ENCODE assay signal across 2 cellular contexts in the genomic region with DNA sequence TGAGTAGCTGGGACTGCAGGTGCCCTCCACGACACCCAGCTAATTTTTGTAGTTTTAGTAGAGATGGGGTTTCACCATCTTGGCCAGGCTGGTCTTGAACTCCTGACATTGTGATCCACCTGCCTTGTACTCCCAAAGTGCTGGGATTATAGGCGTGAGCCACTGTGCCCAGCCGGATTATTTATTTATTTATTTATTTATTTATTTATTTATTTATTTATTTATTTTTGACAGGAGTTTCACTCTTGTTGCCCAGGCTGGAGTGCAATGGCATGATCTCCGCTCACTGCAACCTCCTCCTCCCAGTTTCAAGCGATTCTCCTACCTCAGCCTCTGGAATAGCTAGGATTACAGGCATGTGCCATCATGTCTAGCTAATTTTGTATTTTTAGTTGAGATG.
DNase-seq lines count a peak whose midpoint lies in the region; ATAC-seq, FAIRE-seq and TF ChIP-seq lines count a peak whose summit lies in the region.
"Not testable (repeated sequence)": the region's sequence is repeated elsewhere in the genome, so short reads cannot be mapped to it uniquely, and the experiment has no call there.

No MANE protein-coding gene starts in this region.

- not testable (repeated sequence) for H3K4me3 ChIP-seq in A549; HEK293 (ENCODE audit: low read depth, low read length)

- DNase-seq in A549 (ENCODE audit: low read depth in 1 of 2, low spot score in 1 of 2), result not testable (repeated sequence)

- WGBS in A549 (ENCODE audit: missing lambda C conversion rate), result 40% methylated on average over 5 of the region's 5 CpGs

- not testable (repeated sequence) for H3K4me2 ChIP-seq in A549

- not testable (repeated sequence) for H3K27ac ChIP-seq in A549; HEK293 (ENCODE audit: extremely low read depth, low read depth, low read length)

- not testable (repeated sequence) for TF ChIP-seq RAD21 in A549 (conservative IDR thresholded peaks at IDR 0.05 in 1 of 2, IDR thresholded peaks at IDR 0.05 in 1 of 2)

- CTCF ChIA-PET in A549 (lab: Yijun Ruan, JAX), result interaction anchor here (0.6 kb wide), 1 partner anchor 1250 kb away, joined by 4 read pairs; no protein-coding TSS in a partner anchor
- CTCF ChIA-PET in HEK293 (lab: Yijun Ruan, JAX), result interaction anchor here (0.7 kb wide), 1 partner anchor 19 kb away, joined by 3 read pairs; no protein-coding TSS in a partner anchor

- POLR2A ChIA-PET in A549 (lab: Yijun Ruan, JAX); HEK293 (lab: Yijun Ruan, JAX): not testable (repeated sequence)

- not testable (repeated sequence) for TF ChIP-seq POLR2A in A549 (IDR thresholded peaks at IDR 0.05; ENCODE audit: low read length)

- not testable (repeated sequence) for H3K36me3 ChIP-seq in HEK293 (ENCODE audit: control insufficient read depth in 2 of 2, insufficient read depth in 1 of 2, low read length in 2 of 2)

- FAIRE-seq in A549 (lab: Jason Lieb, UNC), result not testable (repeated sequence)

- H3K9me3 ChIP-seq in A549; HEK293 (ENCODE audit: control insufficient read depth, insufficient read depth, low read depth, low read length): not testable (repeated sequence)

- TF ChIP-seq EP300 in A549 (IDR thresholded peaks at IDR 0.05), result not testable (repeated sequence)

- not testable (repeated sequence) for ATAC-seq in A549

- not testable (repeated sequence) for TF ChIP-seq CTCF in A549 (IDR thresholded peaks at IDR 0.05); HEK293 (tag by site-specific recombination; IDR thresholded peaks at IDR 0.05)

- not testable (repeated sequence) for H3K4me1 ChIP-seq in A549; HEK293 (ENCODE audit: control insufficient read depth, insufficient read depth, low read length)

TF ChIP-seq in A549, 52 proteins besides CTCF, POLR2A, EP300 and RAD21:
- peak; percentile 56 for TF ChIP-seq ZC3H11A (IDR thresholded peaks at IDR 0.05)

TF ChIP-seq in HEK293, 187 proteins besides CTCF, POLR2A, EP300 and RAD21:
- TF ChIP-seq, protein P1, sequence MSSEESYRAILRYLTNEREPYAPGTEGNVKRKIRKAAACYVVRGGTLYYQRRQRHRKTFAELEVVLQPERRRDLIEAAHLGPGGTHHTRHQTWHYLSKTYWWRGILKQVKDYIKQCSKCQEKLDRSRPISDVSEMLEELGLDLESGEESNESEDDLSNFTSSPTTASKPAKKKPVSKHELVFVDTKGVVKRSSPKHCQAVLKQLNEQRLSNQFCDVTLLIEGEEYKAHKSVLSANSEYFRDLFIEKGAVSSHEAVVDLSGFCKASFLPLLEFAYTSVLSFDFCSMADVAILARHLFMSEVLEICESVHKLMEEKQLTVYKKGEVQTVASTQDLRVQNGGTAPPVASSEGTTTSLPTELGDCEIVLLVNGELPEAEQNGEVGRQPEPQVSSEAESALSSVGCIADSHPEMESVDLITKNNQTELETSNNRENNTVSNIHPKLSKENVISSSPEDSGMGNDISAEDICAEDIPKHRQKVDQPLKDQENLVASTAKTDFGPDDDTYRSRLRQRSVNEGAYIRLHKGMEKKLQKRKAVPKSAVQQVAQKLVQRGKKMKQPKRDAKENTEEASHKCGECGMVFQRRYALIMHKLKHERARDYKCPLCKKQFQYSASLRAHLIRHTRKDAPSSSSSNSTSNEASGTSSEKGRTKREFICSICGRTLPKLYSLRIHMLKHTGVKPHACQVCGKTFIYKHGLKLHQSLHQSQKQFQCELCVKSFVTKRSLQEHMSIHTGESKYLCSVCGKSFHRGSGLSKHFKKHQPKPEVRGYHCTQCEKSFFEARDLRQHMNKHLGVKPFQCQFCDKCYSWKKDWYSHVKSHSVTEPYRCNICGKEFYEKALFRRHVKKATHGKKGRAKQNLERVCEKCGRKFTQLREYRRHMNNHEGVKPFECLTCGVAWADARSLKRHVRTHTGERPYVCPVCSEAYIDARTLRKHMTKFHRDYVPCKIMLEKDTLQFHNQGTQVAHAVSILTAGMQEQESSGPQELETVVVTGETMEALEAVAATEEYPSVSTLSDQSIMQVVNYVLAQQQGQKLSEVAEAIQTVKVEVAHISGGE (tag by site-specific recombination; conservative IDR thresholded peaks at IDR 0.05; ENCODE audit: low read depth), result peak; percentile 61
- TF ChIP-seq ZNF433 (tag by site-specific recombination; IDR thresholded peaks at IDR 0.05; ENCODE audit: low read depth) (peak; percentile 39; the same call in 1 of the 2 replicates), ZNF140 (tag by site-specific recombination; IDR thresholded peaks at IDR 0.05) (peak; percentile 14; the same call in 1 of the 2 replicates), ZNF623 (tag by site-specific recombination; IDR thresholded peaks at IDR 0.05) (peak; percentile 63), ZNF558 (tag by site-specific recombination; IDR thresholded peaks at IDR 0.05) (0 out of 2 replicates have a peak, but pooled peaks have one; percentile 41), ZNF555 (tag by site-specific recombination; conservative IDR thresholded peaks at IDR 0.05) (peak; percentile 54), ZNF426 (tag by site-specific recombination; IDR thresholded peaks at IDR 0.05) (peak; percentile 67), ZNF560 (tag by site-specific recombination; IDR thresholded peaks at IDR 0.05; ENCODE audit: borderline replicate concordance) (0 out of 2 replicates have a peak, but pooled peaks have one; percentile 9), ZNF394 (tag by site-specific recombination; IDR thresholded peaks at IDR 0.05; ENCODE audit: borderline replicate concordance) (peak; percentile 82), ZNF510 (tag by site-specific recombination; IDR thresholded peaks at IDR 0.05; ENCODE audit: insufficient replicate concordance) (peak; percentile 13), ZBTB8A (tag by site-specific recombination; IDR thresholded peaks at IDR 0.05) (peak; percentile 42; the same call in 1 of the 2 replicates)
- TF ChIP-seq, protein P2, sequence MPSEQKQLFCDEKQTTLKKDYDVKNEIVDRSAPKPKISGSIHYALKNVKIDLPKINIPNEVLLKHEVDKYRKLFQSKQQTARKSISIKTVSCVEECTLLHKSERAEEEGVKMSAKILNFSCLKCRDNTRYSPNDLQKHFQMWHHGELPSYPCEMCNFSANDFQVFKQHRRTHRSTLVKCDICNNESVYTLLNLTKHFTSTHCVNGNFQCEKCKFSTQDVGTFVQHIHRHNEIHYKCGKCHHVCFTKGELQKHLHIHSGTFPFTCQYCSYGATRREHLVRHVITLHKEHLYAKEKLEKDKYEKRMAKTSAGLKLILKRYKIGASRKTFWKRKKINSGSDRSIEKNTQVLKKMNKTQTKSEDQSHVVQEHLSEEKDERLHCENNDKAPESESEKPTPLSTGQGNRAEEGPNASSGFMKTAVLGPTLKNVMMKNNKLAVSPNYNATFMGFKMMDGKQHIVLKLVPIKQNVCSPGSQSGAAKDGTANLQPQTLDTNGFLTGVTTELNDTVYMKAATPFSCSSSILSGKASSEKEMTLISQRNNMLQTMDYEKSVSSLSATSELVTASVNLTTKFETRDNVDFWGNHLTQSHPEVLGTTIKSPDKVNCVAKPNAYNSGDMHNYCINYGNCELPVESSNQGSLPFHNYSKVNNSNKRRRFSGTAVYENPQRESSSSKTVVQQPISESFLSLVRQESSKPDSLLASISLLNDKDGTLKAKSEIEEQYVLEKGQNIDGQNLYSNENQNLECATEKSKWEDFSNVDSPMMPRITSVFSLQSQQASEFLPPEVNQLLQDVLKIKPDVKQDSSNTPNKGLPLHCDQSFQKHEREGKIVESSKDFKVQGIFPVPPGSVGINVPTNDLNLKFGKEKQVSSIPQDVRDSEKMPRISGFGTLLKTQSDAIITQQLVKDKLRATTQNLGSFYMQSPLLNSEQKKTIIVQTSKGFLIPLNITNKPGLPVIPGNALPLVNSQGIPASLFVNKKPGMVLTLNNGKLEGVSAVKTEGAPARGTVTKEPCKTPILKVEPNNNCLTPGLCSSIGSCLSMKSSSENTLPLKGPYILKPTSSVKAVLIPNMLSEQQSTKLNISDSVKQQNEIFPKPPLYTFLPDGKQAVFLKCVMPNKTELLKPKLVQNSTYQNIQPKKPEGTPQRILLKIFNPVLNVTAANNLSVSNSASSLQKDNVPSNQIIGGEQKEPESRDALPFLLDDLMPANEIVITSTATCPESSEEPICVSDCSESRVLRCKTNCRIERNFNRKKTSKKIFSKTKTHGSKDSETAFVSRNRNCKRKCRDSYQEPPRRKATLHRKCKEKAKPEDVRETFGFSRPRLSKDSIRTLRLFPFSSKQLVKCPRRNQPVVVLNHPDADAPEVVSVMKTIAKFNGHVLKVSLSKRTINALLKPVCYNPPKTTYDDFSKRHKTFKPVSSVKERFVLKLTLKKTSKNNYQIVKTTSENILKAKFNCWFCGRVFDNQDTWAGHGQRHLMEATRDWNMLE (tag by site-specific recombination; conservative IDR thresholded peaks at IDR 0.05; ENCODE audit: low read depth), result peak; percentile 71
TF ChIP-seq in HEK293: peak in this region for 12; not testable (repeated sequence) for 175.
